In genomic region chr12:112839386-112839972, GRCh38 we compare ENCODE assay signal across 14 cellular contexts. TPM values are rescaled to one million over a fixed set of nuclear protein-coding genes. Genes with fewer than 3 reads are reported as not detected.
DNase-seq lines count a peak whose midpoint lies in the region; ATAC-seq and TF ChIP-seq lines count a peak whose summit lies in the region.
"Had no signal": no experiment of that assay in that cellular context is flagged by ENCODE, and none has a peak within 500 bp of the region (broad histone marks: within the 10 kb centered on the region; RNA-seq: fewer than 3 reads in every experiment).

No MANE protein-coding gene starts in this region.

- no peaks in the 10 kb centered on the region for H3K36me3 ChIP-seq in HUES6 (ENCODE audit: control insufficient read depth, insufficient read depth, low read length)
- H3K36me3 ChIP-seq in stomach = no peaks in the 10 kb centered on the region
- H3K36me3 ChIP-seq: gastroesophageal sphincter, transverse colon had no signal

- peak overlapping the region; percentile 23 for H3K9ac ChIP-seq in HUES6 (ENCODE audit: low read length)

- H3K4me3 ChIP-seq in HUES6 (ENCODE audit: low read depth, low read length) (no peak overlapping the region), stomach (no peak overlapping the region)
- H3K4me3 ChIP-seq: gastroesophageal sphincter, transverse colon had no signal

- no peak for TF ChIP-seq POLR2A in stomach (IDR thresholded peaks at IDR 0.05)

- WGBS in stomach, 5 donors = 70 to 79% (median 77%) methylated on average over 5 of the region's 5 CpGs

- in situ Hi-C loops in GM13976 (cut with MboI; ENCODE audit: low sequenced_read_pairs, unreplicated experiment) = no loop called here

- H3K27me3 ChIP-seq in HUES6 (ENCODE audit: control insufficient read depth, insufficient read depth, low read length) (no peaks in the 10 kb centered on the region), stomach (peaks cover 0 to 38% (median 5%) of the 10 kb centered on the region in 3 donors)
- H3K27me3 ChIP-seq: BE2C had no signal

- no peak for TF ChIP-seq EP300 in stomach (IDR thresholded peaks at IDR 0.05)

- TF ChIP-seq CTCF in stomach (IDR thresholded peaks at IDR 0.05) (no peak), GM13976 (IDR thresholded peaks at IDR 0.05; ENCODE audit: borderline replicate concordance, control extremely low read depth, extremely low read depth, insufficient read depth, missing control alignments) (no peak)

- no peak for ATAC-seq in GM21423 (IDR thresholded peaks at IDR 0.05; ENCODE audit: unreplicated experiment)
- ATAC-seq: gastroesophageal sphincter had no signal

- DNase-seq in AG08396 (ENCODE audit: low spot score) (peak; percentile 27), amniotic stem cell (lab: John Stamatoyannopoulos, UW) (peak; percentile 48), glomerular visceral epithelial cell (ENCODE audit: extremely low spot score) (peak; percentile 92), stomach (no peak), GM13976 (ENCODE audit: low spot score) (no peak)
- DNase-seq in effector CD4-positive, alpha-beta T cell = no peak
- DNase-seq: activated CD8-positive, alpha-beta memory T cell treated with anti-CD3 and anti-CD28 coated beads for 24 hours; BE2C; NCI-H524; T-helper 9 cell; transverse colon had no signal

- H3K27ac ChIP-seq in HUES6 (ENCODE audit: low read depth, low read length) = peak overlapping the region; percentile 63; the same call in 1 of the 2 replicates
- H3K27ac ChIP-seq in stomach = no peak overlapping the region
- H3K27ac ChIP-seq: gastroesophageal sphincter, transverse colon had no signal

- no peaks in the 10 kb centered on the region for H3K9me3 ChIP-seq in HUES6 (ENCODE audit: control insufficient read depth, insufficient read depth, low read depth, low read length)
- no peaks in the 10 kb centered on the region for H3K9me3 ChIP-seq in stomach
- H3K9me3 ChIP-seq: gastroesophageal sphincter, transverse colon had no signal

- intact Hi-C loops in stomach (cut with DNase I; ENCODE audit: low total_unique reads) = no loop called here

- H3K4me1 ChIP-seq in HUES6 (ENCODE audit: control insufficient read depth, insufficient read depth, low read length) = peaks cover 49% of the 10 kb centered on the region
- peaks cover 0 to 5% (median 0%) of the 10 kb centered on the region in 4 donors for H3K4me1 ChIP-seq in stomach
- H3K4me1 ChIP-seq: gastroesophageal sphincter, transverse colon had no signal

RNA-seq across cellular contexts. Expression of gene RPH3A, which starts 47.9 kb away (rescaled TPM):
- total RNA-seq in stomach = not detected
- not detected for polyA plus RNA-seq in stomach

Comparison
In these comparisons a context has a peak if more than half of its experiments do, and no peak if none do; other contexts are left out.
1. DNase-seq: peak in AG08396 (single experiment), amniotic stem cell (single experiment) and glomerular visceral epithelial cell (single experiment); none in stomach (single experiment), GM13976 (single experiment) and effector CD4-positive, alpha-beta T cell (single experiment).